Comparison of ENCODE assay signal across 8 cellular contexts in genomic region chr14:75981826-75982723, GRCh38. TPM values are rescaled to one million over a fixed set of nuclear protein-coding genes. Genes with fewer than 3 reads are reported as not detected.
A peak's percentile ranks its signal among the peaks of the same experiment; 100 is the strongest.
DNase-seq lines count a peak whose midpoint lies in the region; ATAC-seq and TF ChIP-seq lines count a peak whose summit lies in the region.

Gene TGFB3, minus strand, starts transcription at chr14:75981995. Its CDS starts 1,102 bp downstream, at chr14:75980893.

- CTCF ChIA-PET in activated CD4-positive, alpha-beta memory T cell treated with anti-CD3 and anti-CD28 coated beads for 36 hours (lab: Charles Lee) = interaction anchor here (0.5 to 12.0 kb wide), 29 partner anchors 9 to 1334 kb away, joined by 3 to 181 read pairs (median 3); partner anchors contain the start of gene FLVCR2

- H3K9me3 Mint-ChIP-seq in activated CD4-positive, alpha-beta memory T cell treated with anti-CD3 and anti-CD28 coated beads for 36 hours = no peaks in the 10 kb centered on the region

- peak in 55 of 56 donors; percentile 41 to 86 (median 70) for TF ChIP-seq CTCF in dorsolateral prefrontal cortex (IDR thresholded peaks at IDR 0.05 in 54 of 56, conservative IDR thresholded peaks at IDR 0.05 in 2 of 56; ENCODE audit: low read depth in 1 of 56, partially characterized antibody in 56 of 56)
- TF ChIP-seq CTCF in lower leg skin (IDR thresholded peaks at IDR 0.05) = no peak

- 1% methylated on average over 43 to 64 of the region's 64 CpGs for WGBS in lower leg skin, 2 donors

- peak within 1 kb of the TSS; percentile 75 to 99 (median 96) for H3K27ac ChIP-seq in dorsolateral prefrontal cortex

- H3K4me3 ChIP-seq in dorsolateral prefrontal cortex = peak within 1 kb of the TSS; percentile 53 to 86 (median 78)
- H3K4me3 ChIP-seq in lower leg skin (ENCODE audit: low read depth, poor library complexity, severe bottlenecking) = peak within 1 kb of the TSS; percentile 66

- no peak for TF ChIP-seq POLR2A in lower leg skin (IDR thresholded peaks at IDR 0.05)

- no peaks in the 10 kb centered on the region for H3K36me3 Mint-ChIP-seq in activated CD4-positive, alpha-beta memory T cell treated with anti-CD3 and anti-CD28 coated beads for 36 hours

- peaks cover 47% of the 10 kb centered on the region for H3K4me1 Mint-ChIP-seq in activated CD4-positive, alpha-beta memory T cell treated with anti-CD3 and anti-CD28 coated beads for 36 hours (ENCODE audit: low read depth)

- intact Hi-C loops in activated CD4-positive, alpha-beta memory T cell treated with anti-CD3 and anti-CD28 coated beads for 36 hours (cut with micrococcal nuclease) = loop anchor here (1.0 to 2.0 kb wide), 4 partner anchors 76 to 405 kb away; partner anchors contain the start of gene TTLL5
- intact Hi-C loops in dorsolateral prefrontal cortex (cut with DNase I) (loop anchor here (1.0 to 10.0 kb wide), 9 partner anchors 75 to 407 kb away; partner anchors contain the start of genes FLVCR2 (in 2 of the 2), TTLL5 (in 2 of the 2) and ERG28 (in 1 of the 2)), lower leg skin (cut with DNase I; ENCODE audit: low total_unique reads) (loop anchor here (5.0 kb wide), 1 partner anchor 275 kb away; no protein-coding TSS in a partner anchor)

- H3K27me3 ChIP-seq in dorsolateral prefrontal cortex = no peaks in the 10 kb centered on the region

- DNase-seq in HK-2 (ENCODE audit: unreplicated experiment) (peak; percentile 82), NCI-H748 (lab: John Stamatoyannopoulos, UW; ENCODE audit: unreplicated experiment) (peak; percentile 84), dorsolateral prefrontal cortex (peak; percentile 77 to 89 (median 83)), lower leg skin (ENCODE audit: low spot score in 2 of 2) (peak; percentile 79 to 96)
- peak; percentile 84 for DNase-seq in activated CD4-positive, alpha-beta memory T cell treated with anti-CD3 and anti-CD28 coated beads for 36 hours
- peak; percentile 69 for DNase-seq in stimulated activated CD4-positive, alpha-beta T cell treated with anti-CD3 and anti-CD28 coated beads, Interleukin-2, amount 100 ng/mL, for 48 hours

- peak within 1 kb of the TSS; percentile 68 for H3K27ac Mint-ChIP-seq in activated CD4-positive, alpha-beta memory T cell treated with anti-CD3 and anti-CD28 coated beads for 36 hours

- ATAC-seq in GM18858 (IDR thresholded peaks at IDR 0.05; ENCODE audit: unreplicated experiment) (peak; percentile 36), GM19397 (IDR thresholded peaks at IDR 0.05; ENCODE audit: unreplicated experiment) (no peak)

- H3K4me3 Mint-ChIP-seq in activated CD4-positive, alpha-beta memory T cell treated with anti-CD3 and anti-CD28 coated beads for 36 hours = peak within 1 kb of the TSS; percentile 72

- POLR2A ChIA-PET in activated CD4-positive, alpha-beta memory T cell treated with anti-CD3 and anti-CD28 coated beads for 36 hours (lab: Charles Lee) = interaction anchor here (1.4 kb wide), 1 partner anchor 321 kb away, joined by 5 read pairs; the partner anchor contains the start of genes ERG28 and TTLL5

- peaks cover 2% of the 10 kb centered on the region for H3K27me3 Mint-ChIP-seq in activated CD4-positive, alpha-beta memory T cell treated with anti-CD3 and anti-CD28 coated beads for 36 hours

RNA-seq across cellular contexts. Expression of gene TGFB3, which starts in this region (rescaled TPM):
- 1 to 10 TPM; 1.9 to 2.2 TPM for total RNA-seq in activated CD4-positive, alpha-beta memory T cell treated with anti-CD3 and anti-CD28 coated beads for 36 hours
- 100 to 1,000 TPM in 13 of 120 experiments, 10 to 100 TPM in 107; 15.5 to 151 (median 45.7) TPM for total RNA-seq in dorsolateral prefrontal cortex
- 1 to 10 TPM; 2.8 to 4.7 (median 3.6) TPM for total RNA-seq in lower leg skin

Comparison
In these comparisons a context has a peak if more than half of its experiments do, and no peak if none do; other contexts are left out.
1. CTCF ChIP-seq: peak in dorsolateral prefrontal cortex (55 of 56); none in lower leg skin (0 of 3).
2. Peak in every context shown above with its lines, with median percentiles within 50 percentile points of each other: DNase-seq.